In genomic region chr5:159345861-159346260, GRCh38 we compare ENCODE assay signal across 25 cellular contexts. TPM values are rescaled to one million over a fixed set of nuclear protein-coding genes. Genes with fewer than 3 reads are reported as not detected.
"Had no signal": no experiment of that assay in that cellular context is flagged by ENCODE, and none has a peak within 500 bp of the region (broad histone marks: within the 10 kb centered on the region; RNA-seq: fewer than 3 reads in every experiment).

No MANE protein-coding gene starts in this region.

- ATAC-seq: activated CD8-positive, alpha-beta T cell treated with anti-CD3 and anti-CD28 coated beads, Interleukin-2, amount 10 ng/mL, durations not matched to agents 7 days and 5 days; activated T-cell treated with anti-CD3 and anti-CD28 coated beads, Interleukin-2, amount 50 U/mL, for 4 hours; foreskin keratinocyte had no signal

- H3K27me3 ChIP-seq: brain microvascular endothelial cell, foreskin keratinocyte, pancreas, right lobe of liver, upper lobe of left lung had no signal

- H3K4me3 ChIP-seq: mucosa of descending colon, pancreas, right lobe of liver, thoracic aorta, upper lobe of left lung had no signal

- H3K4me3 Mint-ChIP-seq: activated CD8-positive, alpha-beta T cell treated with anti-CD3 and anti-CD28 coated beads, Interleukin-2, amount 10 ng/mL, durations not matched to agents 7 days and 5 days; activated naive CD4-positive, alpha-beta T cell treated with anti-CD3 and anti-CD28 coated beads for 36 hours; activated T-cell treated with anti-CD3 and anti-CD28 coated beads, Interleukin-2, amount 50 U/mL, for 4 hours; endodermal cell; naive B cell had no signal

- FAIRE-seq: colon, pancreas, small intestine had no signal

- H3K36me3 ChIP-seq: brain microvascular endothelial cell, pancreas, right lobe of liver, thoracic aorta, upper lobe of left lung, WERI-Rb-1 had no signal

- H3K27me3 Mint-ChIP-seq: naive B cell had no signal

- DNase-seq: activated CD4-positive, alpha-beta T cell treated with anti-CD3 and anti-CD28 coated beads for 4 hours; activated CD8-positive, alpha-beta memory T cell treated with anti-CD3 and anti-CD28 coated beads, Interleukin-2, amount 50 U/mL, for 4 hours; activated CD8-positive, alpha-beta T cell treated with anti-CD3 and anti-CD28 coated beads, Interleukin-2, amount 10 ng/mL, durations not matched to agents 7 days and 5 days; activated naive CD4-positive, alpha-beta T cell treated with anti-CD3 and anti-CD28 coated beads for 36 hours; activated T-cell treated with anti-CD3 and anti-CD28 coated beads, Interleukin-2, amount 50 U/mL, for 4 hours; brain microvascular endothelial cell; central memory CD4-positive, alpha-beta T cell; endodermal cell; foreskin keratinocyte; left ventricle myocardium superior; mesenchymal stem cell; mucosa of descending colon; naive B cell; pancreas; right lobe of liver; small intestine; stimulated activated CD4-positive, alpha-beta T cell treated with anti-CD3 and anti-CD28 coated beads, Interleukin-15, amount 100 ng/mL, for 24 hours; stimulated activated CD4-positive, alpha-beta T cell treated with anti-CD3 and anti-CD28 coated beads, Interleukin-4, amount 100 ng/mL, for 1 hour; upper lobe of left lung; WERI-Rb-1 had no signal

- H3K9me3 ChIP-seq: mucosa of descending colon, pancreas, right lobe of liver had no signal

- H3K27ac Mint-ChIP-seq: activated CD8-positive, alpha-beta T cell treated with anti-CD3 and anti-CD28 coated beads, Interleukin-2, amount 10 ng/mL, durations not matched to agents 7 days and 5 days; activated naive CD4-positive, alpha-beta T cell treated with anti-CD3 and anti-CD28 coated beads for 36 hours; endodermal cell had no signal

- H3K4me1 ChIP-seq: pancreas, right lobe of liver had no signal

- H3K4me1 Mint-ChIP-seq: endodermal cell had no signal

- H3K27ac ChIP-seq: brain microvascular endothelial cell, epithelial cell of prostate, foreskin keratinocyte, pancreas, right lobe of liver, thoracic aorta, upper lobe of left lung, WERI-Rb-1 had no signal

RNA-seq across cellular contexts. Expression of gene IL12B, which starts 15.6 kb away (rescaled TPM):
- total RNA-seq: activated CD8-positive, alpha-beta T cell treated with anti-CD3 and anti-CD28 coated beads, Interleukin-2, amount 10 ng/mL, durations not matched to agents 7 days and 5 days; activated naive CD4-positive, alpha-beta T cell treated with anti-CD3 and anti-CD28 coated beads for 36 hours; activated T-cell treated with anti-CD3 and anti-CD28 coated beads, Interleukin-2, amount 50 U/mL, for 4 hours; endodermal cell; fibroblast of lung; foreskin keratinocyte; kidney epithelial cell; left ventricle myocardium superior; mucosa of descending colon; pancreas; right lobe of liver; thoracic aorta; upper lobe of left lung had no signal
- polyA plus RNA-seq: fibroblast of lung, foreskin keratinocyte, pancreas, small intestine had no signal
